Comparison of ENCODE assay signal across 1 cellular context in the genomic region with DNA sequence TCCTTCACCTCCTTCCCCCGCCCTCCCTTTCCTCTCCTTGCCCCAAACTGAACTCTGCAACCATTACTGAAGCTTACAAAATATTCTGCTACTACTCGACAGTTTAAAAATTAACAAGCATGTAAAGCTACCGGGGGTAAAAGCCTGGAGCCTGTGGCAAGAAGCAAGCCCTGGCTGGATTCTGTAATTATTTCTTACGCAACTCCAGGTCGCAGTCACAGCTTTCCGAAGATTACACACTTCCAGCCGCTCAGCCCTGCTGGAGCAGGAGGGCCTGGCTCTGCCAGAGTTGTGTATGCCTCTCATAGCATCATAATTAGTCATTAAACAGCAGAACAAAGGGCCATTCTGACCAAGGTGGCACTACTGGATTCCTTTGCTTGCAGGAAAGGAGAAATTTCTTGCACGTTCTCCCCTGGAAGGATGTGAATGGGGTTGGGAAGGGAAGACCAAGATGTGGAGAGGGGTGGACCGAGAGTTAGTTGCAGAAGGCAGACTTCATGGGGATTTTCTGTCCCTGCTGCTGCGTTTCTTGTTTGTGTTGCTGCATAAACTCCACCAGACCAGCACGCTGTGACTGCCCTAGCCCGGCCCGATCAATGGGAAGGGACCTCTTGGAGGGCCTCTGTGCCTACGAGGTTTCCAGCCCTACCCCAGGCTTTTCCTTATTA.
A peak's percentile ranks its signal among the peaks of the same experiment; 100 is the strongest.
TF ChIP-seq lines count a peak whose summit lies in the region.

No MANE protein-coding gene starts in this region.

TF ChIP-seq in HEK293, 187 proteins besides CTCF, POLR2A, EP300 and RAD21 (continued from another document and continues in another):
- TF ChIP-seq KLF10 (tag by site-specific recombination; IDR thresholded peaks at IDR 0.05): no peak
- 0 out of 2 replicates have a peak, but pooled peaks have one; percentile 29 for TF ChIP-seq ZNF366 (tag by site-specific recombination; conservative IDR thresholded peaks at IDR 0.05)
- TF ChIP-seq GLIS1 (tag by site-specific recombination; IDR thresholded peaks at IDR 0.05): 0 out of 2 replicates have a peak, but pooled peaks have one; percentile 14
- TF ChIP-seq, protein P1, sequence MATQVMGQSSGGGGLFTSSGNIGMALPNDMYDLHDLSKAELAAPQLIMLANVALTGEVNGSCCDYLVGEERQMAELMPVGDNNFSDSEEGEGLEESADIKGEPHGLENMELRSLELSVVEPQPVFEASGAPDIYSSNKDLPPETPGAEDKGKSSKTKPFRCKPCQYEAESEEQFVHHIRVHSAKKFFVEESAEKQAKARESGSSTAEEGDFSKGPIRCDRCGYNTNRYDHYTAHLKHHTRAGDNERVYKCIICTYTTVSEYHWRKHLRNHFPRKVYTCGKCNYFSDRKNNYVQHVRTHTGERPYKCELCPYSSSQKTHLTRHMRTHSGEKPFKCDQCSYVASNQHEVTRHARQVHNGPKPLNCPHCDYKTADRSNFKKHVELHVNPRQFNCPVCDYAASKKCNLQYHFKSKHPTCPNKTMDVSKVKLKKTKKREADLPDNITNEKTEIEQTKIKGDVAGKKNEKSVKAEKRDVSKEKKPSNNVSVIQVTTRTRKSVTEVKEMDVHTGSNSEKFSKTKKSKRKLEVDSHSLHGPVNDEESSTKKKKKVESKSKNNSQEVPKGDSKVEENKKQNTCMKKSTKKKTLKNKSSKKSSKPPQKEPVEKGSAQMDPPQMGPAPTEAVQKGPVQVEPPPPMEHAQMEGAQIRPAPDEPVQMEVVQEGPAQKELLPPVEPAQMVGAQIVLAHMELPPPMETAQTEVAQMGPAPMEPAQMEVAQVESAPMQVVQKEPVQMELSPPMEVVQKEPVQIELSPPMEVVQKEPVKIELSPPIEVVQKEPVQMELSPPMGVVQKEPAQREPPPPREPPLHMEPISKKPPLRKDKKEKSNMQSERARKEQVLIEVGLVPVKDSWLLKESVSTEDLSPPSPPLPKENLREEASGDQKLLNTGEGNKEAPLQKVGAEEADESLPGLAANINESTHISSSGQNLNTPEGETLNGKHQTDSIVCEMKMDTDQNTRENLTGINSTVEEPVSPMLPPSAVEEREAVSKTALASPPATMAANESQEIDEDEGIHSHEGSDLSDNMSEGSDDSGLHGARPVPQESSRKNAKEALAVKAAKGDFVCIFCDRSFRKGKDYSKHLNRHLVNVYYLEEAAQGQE (tag by site-specific recombination; IDR thresholded peaks at IDR 0.05): no peak
- no peak for TF ChIP-seq ZNF175 (tag by site-specific recombination; IDR thresholded peaks at IDR 0.05)
- no peak for TF ChIP-seq KLF8 (tag by site-specific recombination; IDR thresholded peaks at IDR 0.05)
- no peak for TF ChIP-seq ZNF121 (tag by site-specific recombination; IDR thresholded peaks at IDR 0.05)
- TF ChIP-seq ZNF707 (tag by site-specific recombination; IDR thresholded peaks at IDR 0.05): no peak
- no peak for TF ChIP-seq ZBTB1 (tag by site-specific recombination; IDR thresholded peaks at IDR 0.05)
- TF ChIP-seq RBAK (tag by site-specific recombination; IDR thresholded peaks at IDR 0.05): no peak
- TF ChIP-seq, protein P2, sequence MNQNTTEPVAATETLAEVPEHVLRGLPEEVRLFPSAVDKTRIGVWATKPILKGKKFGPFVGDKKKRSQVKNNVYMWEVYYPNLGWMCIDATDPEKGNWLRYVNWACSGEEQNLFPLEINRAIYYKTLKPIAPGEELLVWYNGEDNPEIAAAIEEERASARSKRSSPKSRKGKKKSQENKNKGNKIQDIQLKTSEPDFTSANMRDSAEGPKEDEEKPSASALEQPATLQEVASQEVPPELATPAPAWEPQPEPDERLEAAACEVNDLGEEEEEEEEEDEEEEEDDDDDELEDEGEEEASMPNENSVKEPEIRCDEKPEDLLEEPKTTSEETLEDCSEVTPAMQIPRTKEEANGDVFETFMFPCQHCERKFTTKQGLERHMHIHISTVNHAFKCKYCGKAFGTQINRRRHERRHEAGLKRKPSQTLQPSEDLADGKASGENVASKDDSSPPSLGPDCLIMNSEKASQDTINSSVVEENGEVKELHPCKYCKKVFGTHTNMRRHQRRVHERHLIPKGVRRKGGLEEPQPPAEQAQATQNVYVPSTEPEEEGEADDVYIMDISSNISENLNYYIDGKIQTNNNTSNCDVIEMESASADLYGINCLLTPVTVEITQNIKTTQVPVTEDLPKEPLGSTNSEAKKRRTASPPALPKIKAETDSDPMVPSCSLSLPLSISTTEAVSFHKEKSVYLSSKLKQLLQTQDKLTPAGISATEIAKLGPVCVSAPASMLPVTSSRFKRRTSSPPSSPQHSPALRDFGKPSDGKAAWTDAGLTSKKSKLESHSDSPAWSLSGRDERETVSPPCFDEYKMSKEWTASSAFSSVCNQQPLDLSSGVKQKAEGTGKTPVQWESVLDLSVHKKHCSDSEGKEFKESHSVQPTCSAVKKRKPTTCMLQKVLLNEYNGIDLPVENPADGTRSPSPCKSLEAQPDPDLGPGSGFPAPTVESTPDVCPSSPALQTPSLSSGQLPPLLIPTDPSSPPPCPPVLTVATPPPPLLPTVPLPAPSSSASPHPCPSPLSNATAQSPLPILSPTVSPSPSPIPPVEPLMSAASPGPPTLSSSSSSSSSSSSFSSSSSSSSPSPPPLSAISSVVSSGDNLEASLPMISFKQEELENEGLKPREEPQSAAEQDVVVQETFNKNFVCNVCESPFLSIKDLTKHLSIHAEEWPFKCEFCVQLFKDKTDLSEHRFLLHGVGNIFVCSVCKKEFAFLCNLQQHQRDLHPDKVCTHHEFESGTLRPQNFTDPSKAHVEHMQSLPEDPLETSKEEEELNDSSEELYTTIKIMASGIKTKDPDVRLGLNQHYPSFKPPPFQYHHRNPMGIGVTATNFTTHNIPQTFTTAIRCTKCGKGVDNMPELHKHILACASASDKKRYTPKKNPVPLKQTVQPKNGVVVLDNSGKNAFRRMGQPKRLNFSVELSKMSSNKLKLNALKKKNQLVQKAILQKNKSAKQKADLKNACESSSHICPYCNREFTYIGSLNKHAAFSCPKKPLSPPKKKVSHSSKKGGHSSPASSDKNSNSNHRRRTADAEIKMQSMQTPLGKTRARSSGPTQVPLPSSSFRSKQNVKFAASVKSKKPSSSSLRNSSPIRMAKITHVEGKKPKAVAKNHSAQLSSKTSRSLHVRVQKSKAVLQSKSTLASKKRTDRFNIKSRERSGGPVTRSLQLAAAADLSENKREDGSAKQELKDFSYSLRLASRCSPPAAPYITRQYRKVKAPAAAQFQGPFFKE (tag by site-specific recombination; IDR thresholded peaks at IDR 0.05; ENCODE audit: borderline replicate concordance): no peak
- TF ChIP-seq, protein P3, sequence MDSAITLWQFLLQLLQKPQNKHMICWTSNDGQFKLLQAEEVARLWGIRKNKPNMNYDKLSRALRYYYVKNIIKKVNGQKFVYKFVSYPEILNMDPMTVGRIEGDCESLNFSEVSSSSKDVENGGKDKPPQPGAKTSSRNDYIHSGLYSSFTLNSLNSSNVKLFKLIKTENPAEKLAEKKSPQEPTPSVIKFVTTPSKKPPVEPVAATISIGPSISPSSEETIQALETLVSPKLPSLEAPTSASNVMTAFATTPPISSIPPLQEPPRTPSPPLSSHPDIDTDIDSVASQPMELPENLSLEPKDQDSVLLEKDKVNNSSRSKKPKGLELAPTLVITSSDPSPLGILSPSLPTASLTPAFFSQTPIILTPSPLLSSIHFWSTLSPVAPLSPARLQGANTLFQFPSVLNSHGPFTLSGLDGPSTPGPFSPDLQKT (IDR thresholded peaks at IDR 0.05; ENCODE audit: borderline replicate concordance, low read depth, low read length): no peak
- TF ChIP-seq, protein P4, sequence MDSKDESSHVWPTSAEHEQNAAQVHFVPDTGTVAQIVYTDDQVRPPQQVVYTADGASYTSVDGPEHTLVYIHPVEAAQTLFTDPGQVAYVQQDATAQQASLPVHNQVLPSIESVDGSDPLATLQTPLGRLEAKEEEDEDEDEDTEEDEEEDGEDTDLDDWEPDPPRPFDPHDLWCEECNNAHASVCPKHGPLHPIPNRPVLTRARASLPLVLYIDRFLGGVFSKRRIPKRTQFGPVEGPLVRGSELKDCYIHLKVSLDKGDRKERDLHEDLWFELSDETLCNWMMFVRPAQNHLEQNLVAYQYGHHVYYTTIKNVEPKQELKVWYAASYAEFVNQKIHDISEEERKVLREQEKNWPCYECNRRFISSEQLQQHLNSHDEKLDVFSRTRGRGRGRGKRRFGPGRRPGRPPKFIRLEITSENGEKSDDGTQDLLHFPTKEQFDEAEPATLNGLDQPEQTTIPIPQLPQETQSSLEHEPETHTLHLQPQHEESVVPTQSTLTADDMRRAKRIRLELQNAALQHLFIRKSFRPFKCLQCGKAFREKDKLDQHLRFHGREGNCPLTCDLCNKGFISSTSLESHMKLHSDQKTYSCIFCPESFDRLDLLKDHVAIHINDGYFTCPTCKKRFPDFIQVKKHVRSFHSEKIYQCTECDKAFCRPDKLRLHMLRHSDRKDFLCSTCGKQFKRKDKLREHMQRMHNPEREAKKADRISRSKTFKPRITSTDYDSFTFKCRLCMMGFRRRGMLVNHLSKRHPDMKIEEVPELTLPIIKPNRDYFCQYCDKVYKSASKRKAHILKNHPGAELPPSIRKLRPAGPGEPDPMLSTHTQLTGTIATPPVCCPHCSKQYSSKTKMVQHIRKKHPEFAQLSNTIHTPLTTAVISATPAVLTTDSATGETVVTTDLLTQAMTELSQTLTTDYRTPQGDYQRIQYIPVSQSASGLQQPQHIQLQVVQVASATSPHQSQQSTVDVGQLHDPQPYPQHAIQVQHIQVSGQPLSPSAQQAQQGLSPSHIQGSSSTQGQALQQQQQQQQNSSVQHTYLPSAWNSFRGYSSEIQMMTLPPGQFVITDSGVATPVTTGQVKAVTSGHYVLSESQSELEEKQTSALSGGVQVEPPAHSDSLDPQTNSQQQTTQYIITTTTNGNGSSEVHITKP (tag by site-specific recombination; IDR thresholded peaks at IDR 0.05): peak; percentile 53
- no peak for TF ChIP-seq ZNF792 (tag by site-specific recombination; IDR thresholded peaks at IDR 0.05)
- peak; percentile 90 for TF ChIP-seq SP7 (tag by site-specific recombination; IDR thresholded peaks at IDR 0.05)
- no peak for TF ChIP-seq ZNF514 (tag by site-specific recombination; IDR thresholded peaks at IDR 0.05)
- TF ChIP-seq SCRT1 (tag by site-specific recombination; IDR thresholded peaks at IDR 0.05; ENCODE audit: borderline replicate concordance): no peak
- no peak for TF ChIP-seq KLF7 (tag by site-specific recombination; IDR thresholded peaks at IDR 0.05; ENCODE audit: borderline replicate concordance)
- TF ChIP-seq GLI2 (tag by site-specific recombination; IDR thresholded peaks at IDR 0.05; ENCODE audit: borderline replicate concordance, low read depth): no peak
- TF ChIP-seq, protein P5, sequence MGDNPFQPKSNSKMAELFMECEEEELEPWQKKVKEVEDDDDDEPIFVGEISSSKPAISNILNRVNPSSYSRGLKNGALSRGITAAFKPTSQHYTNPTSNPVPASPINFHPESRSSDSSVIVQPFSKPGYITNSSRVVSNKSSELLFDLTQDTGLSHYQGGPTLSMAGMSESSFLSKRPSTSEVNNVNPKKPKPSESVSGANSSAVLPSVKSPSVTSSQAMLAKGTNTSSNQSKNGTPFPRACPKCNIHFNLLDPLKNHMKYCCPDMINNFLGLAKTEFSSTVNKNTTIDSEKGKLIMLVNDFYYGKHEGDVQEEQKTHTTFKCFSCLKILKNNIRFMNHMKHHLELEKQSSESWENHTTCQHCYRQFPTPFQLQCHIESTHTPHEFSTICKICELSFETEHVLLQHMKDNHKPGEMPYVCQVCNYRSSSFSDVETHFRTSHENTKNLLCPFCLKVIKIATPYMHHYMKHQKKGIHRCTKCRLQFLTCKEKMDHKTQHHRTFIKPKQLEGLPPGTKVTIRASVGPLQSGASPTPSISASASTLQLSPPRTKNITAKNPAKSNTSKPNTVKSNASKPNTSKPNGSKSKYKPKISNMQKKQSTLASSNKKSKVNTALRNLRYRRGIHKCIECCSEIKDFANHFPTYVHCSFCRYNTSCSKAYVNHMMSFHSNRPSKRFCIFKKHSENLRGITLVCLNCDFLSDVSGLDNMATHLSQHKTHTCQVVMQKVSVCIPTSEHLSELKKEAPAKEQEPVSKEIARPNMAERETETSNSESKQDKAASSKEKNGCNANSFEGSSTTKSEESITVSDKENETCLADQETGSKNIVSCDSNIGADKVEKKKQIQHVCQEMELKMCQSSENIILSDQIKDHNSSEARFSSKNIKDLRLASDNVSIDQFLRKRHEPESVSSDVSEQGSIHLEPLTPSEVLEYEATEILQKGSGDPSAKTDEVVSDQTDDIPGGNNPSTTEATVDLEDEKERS (tag by site-specific recombination; IDR thresholded peaks at IDR 0.05): no peak
- TF ChIP-seq BCL11B (tag by site-specific recombination; IDR thresholded peaks at IDR 0.05; ENCODE audit: low read depth): no peak
- no peak for TF ChIP-seq ZNF560 (tag by site-specific recombination; IDR thresholded peaks at IDR 0.05; ENCODE audit: borderline replicate concordance)
- TF ChIP-seq KLF9 (tag by site-specific recombination; IDR thresholded peaks at IDR 0.05; ENCODE audit: low read depth): no peak
- TF ChIP-seq ZBTB20 (tag by site-specific recombination; IDR thresholded peaks at IDR 0.05): peak; percentile 12; the same call in 1 of the 2 replicates
- TF ChIP-seq, protein P6, sequence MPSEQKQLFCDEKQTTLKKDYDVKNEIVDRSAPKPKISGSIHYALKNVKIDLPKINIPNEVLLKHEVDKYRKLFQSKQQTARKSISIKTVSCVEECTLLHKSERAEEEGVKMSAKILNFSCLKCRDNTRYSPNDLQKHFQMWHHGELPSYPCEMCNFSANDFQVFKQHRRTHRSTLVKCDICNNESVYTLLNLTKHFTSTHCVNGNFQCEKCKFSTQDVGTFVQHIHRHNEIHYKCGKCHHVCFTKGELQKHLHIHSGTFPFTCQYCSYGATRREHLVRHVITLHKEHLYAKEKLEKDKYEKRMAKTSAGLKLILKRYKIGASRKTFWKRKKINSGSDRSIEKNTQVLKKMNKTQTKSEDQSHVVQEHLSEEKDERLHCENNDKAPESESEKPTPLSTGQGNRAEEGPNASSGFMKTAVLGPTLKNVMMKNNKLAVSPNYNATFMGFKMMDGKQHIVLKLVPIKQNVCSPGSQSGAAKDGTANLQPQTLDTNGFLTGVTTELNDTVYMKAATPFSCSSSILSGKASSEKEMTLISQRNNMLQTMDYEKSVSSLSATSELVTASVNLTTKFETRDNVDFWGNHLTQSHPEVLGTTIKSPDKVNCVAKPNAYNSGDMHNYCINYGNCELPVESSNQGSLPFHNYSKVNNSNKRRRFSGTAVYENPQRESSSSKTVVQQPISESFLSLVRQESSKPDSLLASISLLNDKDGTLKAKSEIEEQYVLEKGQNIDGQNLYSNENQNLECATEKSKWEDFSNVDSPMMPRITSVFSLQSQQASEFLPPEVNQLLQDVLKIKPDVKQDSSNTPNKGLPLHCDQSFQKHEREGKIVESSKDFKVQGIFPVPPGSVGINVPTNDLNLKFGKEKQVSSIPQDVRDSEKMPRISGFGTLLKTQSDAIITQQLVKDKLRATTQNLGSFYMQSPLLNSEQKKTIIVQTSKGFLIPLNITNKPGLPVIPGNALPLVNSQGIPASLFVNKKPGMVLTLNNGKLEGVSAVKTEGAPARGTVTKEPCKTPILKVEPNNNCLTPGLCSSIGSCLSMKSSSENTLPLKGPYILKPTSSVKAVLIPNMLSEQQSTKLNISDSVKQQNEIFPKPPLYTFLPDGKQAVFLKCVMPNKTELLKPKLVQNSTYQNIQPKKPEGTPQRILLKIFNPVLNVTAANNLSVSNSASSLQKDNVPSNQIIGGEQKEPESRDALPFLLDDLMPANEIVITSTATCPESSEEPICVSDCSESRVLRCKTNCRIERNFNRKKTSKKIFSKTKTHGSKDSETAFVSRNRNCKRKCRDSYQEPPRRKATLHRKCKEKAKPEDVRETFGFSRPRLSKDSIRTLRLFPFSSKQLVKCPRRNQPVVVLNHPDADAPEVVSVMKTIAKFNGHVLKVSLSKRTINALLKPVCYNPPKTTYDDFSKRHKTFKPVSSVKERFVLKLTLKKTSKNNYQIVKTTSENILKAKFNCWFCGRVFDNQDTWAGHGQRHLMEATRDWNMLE (tag by site-specific recombination; conservative IDR thresholded peaks at IDR 0.05; ENCODE audit: low read depth): no peak
- no peak for TF ChIP-seq ZNF629 (tag by site-specific recombination; IDR thresholded peaks at IDR 0.05)
- TF ChIP-seq MEIS1 (CRISPR knock-in tag; IDR thresholded peaks at IDR 0.05; ENCODE audit: borderline replicate concordance): no peak
- peak; percentile 30; the same call in 1 of the 2 replicates for TF ChIP-seq ZBTB8A (tag by site-specific recombination; IDR thresholded peaks at IDR 0.05)
- no peak for TF ChIP-seq ZNF768 (tag by site-specific recombination; IDR thresholded peaks at IDR 0.05)
- no peak for TF ChIP-seq ZNF510 (tag by site-specific recombination; IDR thresholded peaks at IDR 0.05; ENCODE audit: insufficient replicate concordance)
